2 cellular contexts compared by ENCODE assay signal in genomic region chr7:136526408-136527105, GRCh38.
TF ChIP-seq lines count a peak whose summit lies in the region.

No MANE protein-coding gene starts in this region.

TF ChIP-seq in IMR-90, 13 proteins besides CTCF, POLR2A, EP300 and RAD21:
- TF ChIP-seq CEBPB (IDR thresholded peaks at IDR 0.05; ENCODE audit: low read depth, low read length) (no peak), SMC3 (IDR thresholded peaks at IDR 0.05; ENCODE audit: low read depth, low read length) (no peak), MAZ (IDR thresholded peaks at IDR 0.05; ENCODE audit: borderline replicate concordance, low read depth, low read length) (no peak), MXI1 (IDR thresholded peaks at IDR 0.05; ENCODE audit: borderline replicate concordance, low read depth, low read length) (no peak)
TF ChIP-seq in IMR-90: peak in this region for 0.

TF ChIP-seq in GM12878, 131 proteins besides CTCF, POLR2A, EP300 and RAD21:
- TF ChIP-seq BCLAF1 (IDR thresholded peaks at IDR 0.05): no peak
- no peak for TF ChIP-seq RBBP5 (conservative IDR thresholded peaks at IDR 0.05)
- no peak for TF ChIP-seq MXI1 (IDR thresholded peaks at IDR 0.05; ENCODE audit: low read depth, low read length)
- no peak for TF ChIP-seq CBX3 (IDR thresholded peaks at IDR 0.05; ENCODE audit: borderline replicate concordance, low read depth)
- TF ChIP-seq CHD2 (IDR thresholded peaks at IDR 0.05; ENCODE audit: borderline replicate concordance, low read depth, low read length): no peak
- no peak for TF ChIP-seq ATF2 (IDR thresholded peaks at IDR 0.05; ENCODE audit: low read length)
- TF ChIP-seq KLF5 (IDR thresholded peaks at IDR 0.05; ENCODE audit: partially characterized antibody): no peak
- TF ChIP-seq TAF1 (IDR thresholded peaks at IDR 0.05; ENCODE audit: borderline replicate concordance, low read depth, low read length): no peak
- no peak for TF ChIP-seq MYB (IDR thresholded peaks at IDR 0.05; ENCODE audit: borderline replicate concordance, low read depth, low read length)
- no peak for TF ChIP-seq NR2F1 (conservative IDR thresholded peaks at IDR 0.05)
- no peak for TF ChIP-seq TBL1XR1 (IDR thresholded peaks at IDR 0.05; ENCODE audit: low read depth, low read length)
- no peak for TF ChIP-seq NR2C2 (IDR thresholded peaks at IDR 0.05; ENCODE audit: borderline replicate concordance, control insufficient read depth, insufficient read length, low read depth)
- TF ChIP-seq ZBTB11 (CRISPR knock-in tag; IDR thresholded peaks at IDR 0.05): no peak
- no peak for TF ChIP-seq ESRRA (IDR thresholded peaks at IDR 0.05; ENCODE audit: low read length)
- no peak for TF ChIP-seq SREBF2 (IDR thresholded peaks at IDR 0.05; ENCODE audit: low read length)
- no peak for TF ChIP-seq ZNF274 (IDR thresholded peaks at IDR 0.05; ENCODE audit: insufficient read depth, insufficient read length)
- TF ChIP-seq BHLHE40 (IDR thresholded peaks at IDR 0.05; ENCODE audit: borderline replicate concordance in 1 of 2, low read depth in 2 of 2, low read length in 1 of 2): no peak
